Comparison of ENCODE assay signal across 15 cellular contexts in the genomic region with DNA sequence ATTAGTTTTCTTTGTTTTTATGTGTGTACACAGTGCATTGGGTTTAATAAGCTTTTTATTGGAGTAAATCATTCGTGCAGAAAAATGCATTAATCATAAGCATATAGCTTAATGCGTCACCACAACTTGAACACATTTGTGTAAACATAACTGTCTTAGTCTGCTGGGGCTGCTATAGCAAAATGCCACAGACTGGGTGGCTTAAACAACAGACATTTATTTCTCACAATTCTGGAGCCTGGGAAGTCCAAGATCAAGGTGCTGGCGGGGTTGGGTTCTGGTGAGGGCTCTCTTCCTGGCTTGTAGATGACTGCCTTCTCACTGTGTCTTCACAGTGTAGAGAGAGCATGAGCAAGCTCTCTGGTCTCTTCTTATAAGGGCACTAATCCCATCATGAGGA. TPM values are rescaled to one million over a fixed set of nuclear protein-coding genes. Genes with fewer than 3 reads are reported as not detected.
DNase-seq lines count a peak whose midpoint lies in the region; ATAC-seq, FAIRE-seq and TF ChIP-seq lines count a peak whose summit lies in the region.
"Had no signal": no experiment of that assay in that cellular context is flagged by ENCODE, and none has a peak within 500 bp of the region (broad histone marks: within the 10 kb centered on the region; RNA-seq: fewer than 3 reads in every experiment).

No MANE protein-coding gene starts in this region.

- peaks cover 31% of the 10 kb centered on the region for H3K4me1 Mint-ChIP-seq in astrocyte (ENCODE audit: low read depth, unreplicated experiment)

- peak overlapping the region; percentile 5 for H3K9ac ChIP-seq in Loucy (ENCODE audit: low read depth, low read length, poor library complexity, severe bottlenecking)
- peak overlapping the region; percentile 70 for H3K9ac ChIP-seq in astrocyte (ENCODE audit: low read length)

- POLR2A ChIA-PET in AG04449 (lab: Yijun Ruan, JAX), result interaction anchor here (0.5 to 2.0 kb wide), 5 partner anchors 18 to 342 kb away, joined by 3 to 10 read pairs (median 4); partner anchors contain the start of genes ATP6V0B, SLC6A9 and ST3GAL3

- H4K20me1 ChIP-seq in Loucy (ENCODE audit: insufficient read depth, low read length, poor library complexity, severe bottlenecking) (no peaks in the 10 kb centered on the region), astrocyte (ENCODE audit: insufficient read depth, low read length) (peaks cover 3% of the 10 kb centered on the region)

- H3K27ac Mint-ChIP-seq in astrocyte (ENCODE audit: unreplicated experiment), result peak overlapping the region; percentile 92
- H3K27ac Mint-ChIP-seq: activated naive CD8-positive, alpha-beta T cell treated with anti-CD3 and anti-CD28 coated beads, Interleukin-2, amount 50 U/mL, for 24 hours had no signal

- TF ChIP-seq CTCF in AG04449 (IDR thresholded peaks at IDR 0.05; ENCODE audit: insufficient read depth, low read length, missing control alignments), result no peak
- no peak for TF ChIP-seq CTCF in Loucy (conservative IDR thresholded peaks at IDR 0.05; ENCODE audit: low read length)
- no peak for TF ChIP-seq CTCF in astrocyte (IDR thresholded peaks at IDR 0.05; ENCODE audit: insufficient read depth, low read depth, low read length)
- no peak for TF ChIP-seq CTCF in foreskin keratinocyte (conservative IDR thresholded peaks at IDR 0.05)

- no peaks in the 10 kb centered on the region for H3K9me3 ChIP-seq in Loucy (ENCODE audit: insufficient read depth, low read depth, low read length)
- no peaks in the 10 kb centered on the region for H3K9me3 ChIP-seq in astrocyte (ENCODE audit: insufficient read depth, low read depth, low read length)

- no peak for DNase-seq in AG04449 (ENCODE audit: low read depth, low spot score)
- peak; percentile 72 for DNase-seq in astrocyte (ENCODE audit: low read depth)
- peak in 1 of 2 donors; percentile 54 for DNase-seq in foreskin keratinocyte
- no peak for DNase-seq in iPS-NIHi7 (ENCODE audit: extremely low spot score)
- DNase-seq in T1000 (lab: John Stamatoyannopoulos, UW), result no peak
- no peak for DNase-seq in NOMO-1 treated with dmso at 0.1 percent for 144 hours (lab: John Stamatoyannopoulos, UW; ENCODE audit: unreplicated experiment)
- DNase-seq: activated CD8-positive, alpha-beta memory T cell treated with anti-CD3 and anti-CD28 coated beads for 24 hours; activated naive CD8-positive, alpha-beta T cell treated with anti-CD3 and anti-CD28 coated beads, Interleukin-2, amount 50 U/mL, for 24 hours; DMS153; NCI-H1092; NCI-H446; posterior cingulate gyrus had no signal

- ATAC-seq in foreskin keratinocyte (peak; percentile 30), HG03378 (IDR thresholded peaks at IDR 0.05; ENCODE audit: unreplicated experiment) (no peak)

- H2AFZ ChIP-seq in Loucy (ENCODE audit: low read length) (0 out of 2 replicates have a peak overlapping the region, but pooled peaks have one; percentile 71), astrocyte (ENCODE audit: low read depth, low read length) (no peak overlapping the region)

- H3K79me2 ChIP-seq in Loucy (ENCODE audit: insufficient read depth, low read length) (no peaks in the 10 kb centered on the region), astrocyte (ENCODE audit: insufficient read depth, low read length) (no peaks in the 10 kb centered on the region)

- peak; percentile 32 for FAIRE-seq in astrocyte (lab: Jason Lieb, UNC)

- peak overlapping the region; percentile 84 for H3K27ac ChIP-seq in astrocyte (ENCODE audit: low read depth, low read length)
- H3K27ac ChIP-seq in foreskin keratinocyte, result peak overlapping the region; percentile 56

- H3K4me1 ChIP-seq in Loucy (ENCODE audit: insufficient read depth, low read length, poor library complexity, severe bottlenecking), result peaks cover 12% of the 10 kb centered on the region
- H3K4me1 ChIP-seq in astrocyte (ENCODE audit: insufficient read depth, low read length), result peaks cover 41% of the 10 kb centered on the region
- peaks cover 32% of the 10 kb centered on the region for H3K4me1 ChIP-seq in foreskin keratinocyte

- no peaks in the 10 kb centered on the region for H3K9me3 Mint-ChIP-seq in astrocyte (ENCODE audit: unreplicated experiment)
- H3K9me3 Mint-ChIP-seq: activated naive CD8-positive, alpha-beta T cell treated with anti-CD3 and anti-CD28 coated beads, Interleukin-2, amount 50 U/mL, for 24 hours had no signal

- H3K4me2 ChIP-seq in Loucy (ENCODE audit: low read depth, low read length, poor library complexity, severe bottlenecking) (peak overlapping the region; percentile 63), astrocyte (ENCODE audit: low read length) (peak overlapping the region; percentile 83)

- H3K4me3 ChIP-seq in AG04449 (ENCODE audit: low read depth, low read length), result peak overlapping the region; percentile 23
- H3K4me3 ChIP-seq in Loucy (ENCODE audit: low read length, poor library complexity, severe bottlenecking), result no peak overlapping the region
- H3K4me3 ChIP-seq in astrocyte (ENCODE audit: insufficient read depth, low read depth, low read length), result peak overlapping the region; percentile 9

- no peaks in the 10 kb centered on the region for H3K27me3 ChIP-seq in Loucy (ENCODE audit: insufficient read depth, low read length, poor library complexity, severe bottlenecking)
- H3K27me3 ChIP-seq in astrocyte (ENCODE audit: insufficient read depth, low read length), result no peaks in the 10 kb centered on the region
- H3K27me3 ChIP-seq in foreskin keratinocyte, result no peaks in the 10 kb centered on the region

- no peak overlapping the region for H3K4me3 Mint-ChIP-seq in astrocyte (ENCODE audit: unreplicated experiment)

- H3K36me3 ChIP-seq in Loucy (ENCODE audit: insufficient read depth, low read length) (no peaks in the 10 kb centered on the region), astrocyte (ENCODE audit: insufficient read depth, low read length) (no peaks in the 10 kb centered on the region)

- CTCF ChIA-PET in AG04449 (lab: Yijun Ruan, JAX), result interaction anchor here (0.8 to 11.8 kb wide), 34 partner anchors 8 to 604 kb away, joined by 3 to 313 read pairs (median 8); partner anchors contain the start of genes ARTN, ATP6V0B, CCDC24 and DMAP1

- no peaks in the 10 kb centered on the region for H3K36me3 Mint-ChIP-seq in astrocyte (ENCODE audit: low read depth, unreplicated experiment)

- H3F3A ChIP-seq in Loucy (ENCODE audit: low read depth), result no peaks in the 10 kb centered on the region

- no peaks in the 10 kb centered on the region for H3K9me2 ChIP-seq in Loucy (replicated peaks; ENCODE audit: low read depth, low read length)

- H3K27me3 Mint-ChIP-seq in astrocyte (ENCODE audit: low read depth, unreplicated experiment), result peaks cover 3% of the 10 kb centered on the region

RNA-seq across cellular contexts. Expression of gene SLC6A9, which starts 17.6 kb away (rescaled TPM):
- total RNA-seq in astrocyte, result 45.2 and 51.4 TPM in 2 replicates
- 8.8 and 15.0 TPM in 2 replicates for total RNA-seq in foreskin keratinocyte
- polyA plus RNA-seq in foreskin keratinocyte, result 8.5 and 14.7 TPM in 2 replicates
- total RNA-seq: dermis blood vessel endothelial cell had no signal

RNA-seq across cellular contexts. Expression of gene CCDC24, which starts 57.4 kb away (rescaled TPM):
- total RNA-seq in astrocyte, result 4.2 and 4.3 TPM in 2 replicates
- 12.4 and 12.9 TPM in 2 replicates for total RNA-seq in foreskin keratinocyte
- polyA plus RNA-seq in foreskin keratinocyte, result 17.0 and 17.7 TPM in 2 replicates
